Comparison of ENCODE assay signal across 13 cellular contexts in genomic region chr4:15303052-15303641, GRCh38.
DNase-seq lines count a peak whose midpoint lies in the region; ATAC-seq, FAIRE-seq and TF ChIP-seq lines count a peak whose summit lies in the region.
"Had no signal": no experiment of that assay in that cellular context is flagged by ENCODE, and none has a peak within 500 bp of the region (broad histone marks: within the 10 kb centered on the region; RNA-seq: fewer than 3 reads in every experiment).

No MANE protein-coding gene starts in this region.

- no peaks in the 10 kb centered on the region for H3K36me3 Mint-ChIP-seq in MCF 10A (ENCODE audit: insufficient read depth, unreplicated experiment)
- no peaks in the 10 kb centered on the region for H3K36me3 Mint-ChIP-seq in activated T-helper 1 cell treated with anti-CD3 and anti-CD28 coated beads, Interleukin-12 subunit alpha, Interleukin-12 subunit beta, Interleukin-2, Interleukin-4 antibody, amounts not matched to agents 30 ng/mL and 10 ng/mL and 1 ng/mL, durations not matched to agents 14 hours and 24 hours and 36 hours (ENCODE audit: low read depth)

- ATAC-seq in GM18907 (IDR thresholded peaks at IDR 0.05; ENCODE audit: unreplicated experiment) (no peak), HG02885 (IDR thresholded peaks at IDR 0.05; ENCODE audit: poor library complexity, unreplicated experiment) (no peak)
- ATAC-seq: mucosa of descending colon had no signal

- POLR2A ChIA-PET in MCF 10A (lab: Yijun Ruan, JAX): no interaction called here

- peaks cover 8% of the 10 kb centered on the region for H3K4me1 Mint-ChIP-seq in MCF 10A (ENCODE audit: insufficient read depth, unreplicated experiment)
- no peaks in the 10 kb centered on the region for H3K4me1 Mint-ChIP-seq in activated T-helper 1 cell treated with anti-CD3 and anti-CD28 coated beads, Interleukin-12 subunit alpha, Interleukin-12 subunit beta, Interleukin-2, Interleukin-4 antibody, amounts not matched to agents 30 ng/mL and 10 ng/mL and 1 ng/mL, durations not matched to agents 14 hours and 24 hours and 36 hours (ENCODE audit: low read depth)

- H3K4me3 Mint-ChIP-seq in MCF 10A (ENCODE audit: unreplicated experiment): no peak overlapping the region
- H3K4me3 Mint-ChIP-seq in activated T-helper 1 cell treated with anti-CD3 and anti-CD28 coated beads, Interleukin-12 subunit alpha, Interleukin-12 subunit beta, Interleukin-2, Interleukin-4 antibody, amounts not matched to agents 30 ng/mL and 10 ng/mL and 1 ng/mL, durations not matched to agents 14 hours and 24 hours and 36 hours: no peak overlapping the region

- TF ChIP-seq CTCF in MCF 10A (IDR thresholded peaks at IDR 0.05; ENCODE audit: unreplicated experiment) (no peak), breast epithelium (IDR thresholded peaks at IDR 0.05) (no peak), bronchial epithelial cell (IDR thresholded peaks at IDR 0.05; ENCODE audit: insufficient read depth, low read length, severe bottlenecking) (no peak)

- no peaks in the 10 kb centered on the region for H3K27me3 ChIP-seq in breast epithelium
- H3K27me3 ChIP-seq in bronchial epithelial cell (ENCODE audit: control insufficient read depth, insufficient read depth, low read length): peaks cover 8% of the 10 kb centered on the region

- H3K4me3 ChIP-seq in breast epithelium (no peak overlapping the region), bronchial epithelial cell (ENCODE audit: low read depth, low read length) (no peak overlapping the region)
- H3K4me3 ChIP-seq: mucosa of descending colon had no signal

- CTCF ChIA-PET in MCF 10A (lab: Yijun Ruan, JAX): no interaction called here

- no peaks in the 10 kb centered on the region for H3K27me3 Mint-ChIP-seq in MCF 10A (ENCODE audit: insufficient read depth, unreplicated experiment)
- no peaks in the 10 kb centered on the region for H3K27me3 Mint-ChIP-seq in activated T-helper 1 cell treated with anti-CD3 and anti-CD28 coated beads, Interleukin-12 subunit alpha, Interleukin-12 subunit beta, Interleukin-2, Interleukin-4 antibody, amounts not matched to agents 30 ng/mL and 10 ng/mL and 1 ng/mL, durations not matched to agents 14 hours and 24 hours and 36 hours (ENCODE audit: insufficient read depth)

- H3K27ac ChIP-seq in breast epithelium: no peak overlapping the region
- H3K27ac ChIP-seq: WERI-Rb-1 had no signal

- H3K4me1 ChIP-seq in breast epithelium: no peaks in the 10 kb centered on the region

- peak overlapping the region; percentile 7 for H3K27ac Mint-ChIP-seq in MCF 10A (ENCODE audit: low read depth, unreplicated experiment)
- H3K27ac Mint-ChIP-seq in activated T-helper 1 cell treated with anti-CD3 and anti-CD28 coated beads, Interleukin-12 subunit alpha, Interleukin-12 subunit beta, Interleukin-2, Interleukin-4 antibody, amounts not matched to agents 30 ng/mL and 10 ng/mL and 1 ng/mL, durations not matched to agents 14 hours and 24 hours and 36 hours: no peak overlapping the region

- TF ChIP-seq POLR2A in breast epithelium (IDR thresholded peaks at IDR 0.05): no peak

- intact Hi-C loops in MCF 10A (cut with micrococcal nuclease): no loop called here
- intact Hi-C loops in breast epithelium (cut with DNase I; ENCODE audit: low total_unique reads): no loop called here
- intact Hi-C loops in activated T-helper 1 cell treated with anti-CD3 and anti-CD28 coated beads, Interleukin-12 subunit alpha, Interleukin-12 subunit beta, Interleukin-2, Interleukin-4 antibody, amounts not matched to agents 30 ng/mL and 10 ng/mL and 1 ng/mL, durations not matched to agents 14 hours and 24 hours and 36 hours (cut with micrococcal nuclease): no loop called here

- peak; percentile 55 for FAIRE-seq in bronchial epithelial cell (lab: Jason Lieb, UNC)
- FAIRE-seq: A204.1 had no signal

- DNase-seq in MCF 10A (ENCODE audit: unreplicated experiment) (no peak), breast epithelium (ENCODE audit: low spot score in 2 of 2) (no peak), bronchial epithelial cell (ENCODE audit: low read depth) (peak; percentile 88), kidney tubule cell (ENCODE audit: low spot score) (peak; percentile 79)
- no peak for DNase-seq in stimulated activated CD8-positive, alpha-beta memory T cell treated with anti-CD3 and anti-CD28 coated beads, Interleukin-4, amount 100 ng/mL, for 48 hours
- DNase-seq in activated T-helper 1 cell treated with anti-CD3 and anti-CD28 coated beads, Interleukin-12 subunit alpha, Interleukin-12 subunit beta, Interleukin-2, Interleukin-4 antibody, amounts not matched to agents 30 ng/mL and 10 ng/mL and 1 ng/mL, durations not matched to agents 14 hours and 24 hours and 36 hours (ENCODE audit: low spot score): no peak
- DNase-seq: hippocampal formation, mucosa of descending colon, NCI-H187 treated with DMSO at 0.1 percent for 48 hours, WERI-Rb-1 had no signal

- BruUV-seq in MCF 10A (replicated peaks; lab: Mats Ljungman, UMichigan): no TSS peak

- H3K9me3 ChIP-seq in breast epithelium: no peaks in the 10 kb centered on the region
- H3K9me3 ChIP-seq: mucosa of descending colon had no signal

- H3K9me3 Mint-ChIP-seq in MCF 10A (ENCODE audit: unreplicated experiment): no peaks in the 10 kb centered on the region
- H3K9me3 Mint-ChIP-seq in activated T-helper 1 cell treated with anti-CD3 and anti-CD28 coated beads, Interleukin-12 subunit alpha, Interleukin-12 subunit beta, Interleukin-2, Interleukin-4 antibody, amounts not matched to agents 30 ng/mL and 10 ng/mL and 1 ng/mL, durations not matched to agents 14 hours and 24 hours and 36 hours: no peaks in the 10 kb centered on the region

- H3K36me3 ChIP-seq in breast epithelium (no peaks in the 10 kb centered on the region), bronchial epithelial cell (ENCODE audit: control insufficient read depth, insufficient read depth, low read length) (no peaks in the 10 kb centered on the region)
- H3K36me3 ChIP-seq: WERI-Rb-1 had no signal

Comparison
In these comparisons a context has a peak if more than half of its experiments do, and no peak if none do; other contexts are left out.
1. DNase-seq: peak in bronchial epithelial cell (single experiment) and kidney tubule cell (single experiment); none in MCF 10A (single experiment), breast epithelium (0 of 2), stimulated activated CD8-positive, alpha-beta memory T cell treated with anti-CD3 and anti-CD28 coated beads, Interleukin-4, amount 100 ng/mL, for 48 hours (single experiment) and activated T-helper 1 cell treated with anti-CD3 and anti-CD28 coated beads, Interleukin-12 subunit alpha, Interleukin-12 subunit beta, Interleukin-2, Interleukin-4 antibody, amounts not matched to agents 30 ng/mL and 10 ng/mL and 1 ng/mL, durations not matched to agents 14 hours and 24 hours and 36 hours (single experiment).